8 cellular contexts compared by ENCODE assay signal in genomic region chr5:759111-759741, GRCh38. TPM values are rescaled to one million over a fixed set of nuclear protein-coding genes. Genes with fewer than 3 reads are reported as not detected.
A peak's percentile ranks its signal among the peaks of the same experiment; 100 is the strongest.
DNase-seq lines count a peak whose midpoint lies in the region; TF ChIP-seq lines count a peak whose summit lies in the region.

No MANE protein-coding gene starts in this region.

- peak overlapping the region; percentile 89 for H3K18ac ChIP-seq in neuronal stem cell (ENCODE audit: low read length)

- H3K27me3 ChIP-seq in effector memory CD4-positive, alpha-beta T cell (replicated peaks; ENCODE audit: control insufficient read depth, insufficient read depth, low read length, poor library complexity, severe bottlenecking) = no peaks in the 10 kb centered on the region
- H3K27me3 ChIP-seq in neuronal stem cell (ENCODE audit: control insufficient read depth in 3 of 3, insufficient read depth in 3 of 3, low read depth in 1 of 3, low read length in 3 of 3) (no peaks in the 10 kb centered on the region), thyroid gland (no peaks in the 10 kb centered on the region)

- H2BK5ac ChIP-seq in neuronal stem cell (ENCODE audit: low read length) = peak overlapping the region; percentile 41

- TF ChIP-seq CTCF in thyroid gland (IDR thresholded peaks at IDR 0.05) = no peak

- H2BK15ac ChIP-seq in neuronal stem cell (ENCODE audit: low read length) = peak overlapping the region; percentile 79

- peak overlapping the region; percentile 2 for H3K4ac ChIP-seq in neuronal stem cell (ENCODE audit: low read length)

- peak overlapping the region; percentile 73 for H3K27ac ChIP-seq in effector memory CD4-positive, alpha-beta T cell (ENCODE audit: insufficient read depth, low read length, poor library complexity, severe bottlenecking)
- H3K27ac ChIP-seq in neuronal stem cell (replicated peaks; ENCODE audit: low read length) = no peak overlapping the region
- H3K27ac ChIP-seq in thyroid gland = no peak overlapping the region

- no peaks in the 10 kb centered on the region for H3K36me3 ChIP-seq in effector memory CD4-positive, alpha-beta T cell (ENCODE audit: control insufficient read depth, insufficient read depth, low read length)
- H3K36me3 ChIP-seq in neuronal stem cell (replicated peaks in 1 of 2; ENCODE audit: control insufficient read depth in 2 of 2, insufficient read depth in 2 of 2, low read length in 2 of 2) (peaks cover 0 to 5% of the 10 kb centered on the region in 2 donors), thyroid gland (no peaks in the 10 kb centered on the region)

- H4K8ac ChIP-seq in neuronal stem cell (ENCODE audit: low read depth, low read length) = no peak overlapping the region

- H3K4me2 ChIP-seq in neuronal stem cell (ENCODE audit: insufficient read depth, low read length, poor library complexity, severe bottlenecking) = no peak overlapping the region

- H3K79me1 ChIP-seq in neuronal stem cell (ENCODE audit: low read depth, low read length) = peaks cover 4% of the 10 kb centered on the region

- no peak for TF ChIP-seq POLR2A in thyroid gland (IDR thresholded peaks at IDR 0.05)

- H3K4me1 ChIP-seq in effector memory CD4-positive, alpha-beta T cell (ENCODE audit: control insufficient read depth, insufficient read depth, low read length, poor library complexity, severe bottlenecking) = peaks cover 28% of the 10 kb centered on the region
- H3K4me1 ChIP-seq in neuronal stem cell (ENCODE audit: control insufficient read depth in 2 of 2, insufficient read depth in 1 of 2, low read depth in 1 of 2, low read length in 2 of 2) = peaks cover 27 to 32% of the 10 kb centered on the region in 2 donors
- peaks cover 18 to 30% of the 10 kb centered on the region in 2 donors for H3K4me1 ChIP-seq in thyroid gland

- intact Hi-C loops in thyroid gland (cut with DNase I) = no loop called here

- peak overlapping the region; percentile 59 for H3K14ac ChIP-seq in neuronal stem cell (ENCODE audit: low read length)

- no peaks in the 10 kb centered on the region for H3K9me3 ChIP-seq in effector memory CD4-positive, alpha-beta T cell (ENCODE audit: control insufficient read depth, low read length)
- H3K9me3 ChIP-seq in neuronal stem cell (replicated peaks in 1 of 2; ENCODE audit: control insufficient read depth in 2 of 2, insufficient read depth in 1 of 2, low read depth in 1 of 2, low read length in 2 of 2) (peaks cover 0 to 6% of the 10 kb centered on the region in 2 donors), thyroid gland (no peaks in the 10 kb centered on the region)

- peak overlapping the region; percentile 78 for H2BK120ac ChIP-seq in neuronal stem cell (ENCODE audit: low read depth, low read length)

- WGBS in neuronal stem cell (ENCODE audit: extremely low coverage in 2 of 2, insufficient read length in 2 of 2, insufficient replicate concordance in 1 of 2), 2 donors = no CpG with 5 or more reads among the region's 33 CpGs
- WGBS in thyroid gland, 2 donors = 61 to 64% methylated on average over 30 to 33 of the region's 33 CpGs

- H3K4me3 ChIP-seq in effector memory CD4-positive, alpha-beta T cell (ENCODE audit: insufficient read depth, low read depth, low read length, poor library complexity, severe bottlenecking) = peak overlapping the region; percentile 18
- H3K4me3 ChIP-seq in neuronal stem cell (ENCODE audit: low read length in 2 of 2) (no peak overlapping the region), thyroid gland (replicated peaks in 1 of 3) (peak overlapping the region in 1 of 3 donors; percentile 12)

- peak overlapping the region; percentile 30 for H2BK12ac ChIP-seq in neuronal stem cell (ENCODE audit: low read length)

- no peak overlapping the region for H2AFZ ChIP-seq in neuronal stem cell (ENCODE audit: low read length)

- H3K9ac ChIP-seq in neuronal stem cell (ENCODE audit: low read depth, low read length, poor library complexity) = peak overlapping the region; percentile 46

- peak; percentile 94 for DNase-seq in DMS153 treated with DMSO at 0.1 percent for 48 hours (lab: John Stamatoyannopoulos, UW; ENCODE audit: unreplicated experiment)
- DNase-seq in T follicular helper cell (ENCODE audit: low read depth) = peak; percentile 50
- peak; percentile 73 to 79 (median 75) for DNase-seq in effector memory CD4-positive, alpha-beta T cell
- DNase-seq in neuronal stem cell (ENCODE audit: low spot score) = peak; percentile 61
- DNase-seq in NCI-H1694 (lab: John Stamatoyannopoulos, UW) = no peak
- no peak for DNase-seq in thyroid gland
- DNase-seq in SIG-M5 treated with dmso at 0.1 percent for 504 hours (lab: John Stamatoyannopoulos, UW; ENCODE audit: unreplicated experiment) = no peak
- no peak for DNase-seq in NOMO-1 treated with dmso at 0.1 percent for 144 hours (lab: John Stamatoyannopoulos, UW; ENCODE audit: unreplicated experiment)

- peak overlapping the region; percentile 49 for H4K91ac ChIP-seq in neuronal stem cell (ENCODE audit: low read depth, low read length, poor library complexity)

- H2AK5ac ChIP-seq in neuronal stem cell (ENCODE audit: low read depth, low read length) = peak overlapping the region; percentile 94

- peak overlapping the region; percentile 50 for H3K23ac ChIP-seq in neuronal stem cell (ENCODE audit: low read depth, low read length, poor library complexity)

RNA-seq across cellular contexts. Expression of gene ZDHHC11B, which starts 25.3 kb away (rescaled TPM):
- polyA plus RNA-seq in neuronal stem cell (2013, experiment 1 of 2) = 2.4 TPM
- 2.2 TPM for polyA plus RNA-seq in neuronal stem cell (2013, experiment 2 of 2)
- 1 to 10 TPM; 1.6 to 6.8 (median 2.9) TPM for total RNA-seq in thyroid gland

Comparison
In these comparisons a context has a peak if more than half of its experiments do, and no peak if none do; other contexts are left out.
1. DNase-seq: peak in DMS153 treated with DMSO at 0.1 percent for 48 hours (single experiment), T follicular helper cell (single experiment), effector memory CD4-positive, alpha-beta T cell (3 of 3) and neuronal stem cell (single experiment); none in NCI-H1694 (single experiment), thyroid gland (0 of 2), SIG-M5 treated with dmso at 0.1 percent for 504 hours (single experiment) and NOMO-1 treated with dmso at 0.1 percent for 144 hours (single experiment).